29 cellular contexts compared by ENCODE assay signal in genomic region chr3:184918741-184919140, GRCh38.
"Had no signal": no experiment of that assay in that cellular context is flagged by ENCODE, and none has a peak within 500 bp of the region (broad histone marks: within the 10 kb centered on the region; RNA-seq: fewer than 3 reads in every experiment).

No MANE protein-coding gene starts in this region.

- H3K27me3 Mint-ChIP-seq: activated CD4-positive, alpha-beta memory T cell treated with anti-CD3 and anti-CD28 coated beads, Interleukin-2, amount 10 ng/mL, durations not matched to agents 7 days and 5 days; activated CD4-positive, alpha-beta T cell treated with anti-CD3 and anti-CD28 coated beads, Interleukin-2, amount 10 ng/mL, durations not matched to agents 7 days and 5 days; activated naive CD4-positive, alpha-beta T cell treated with anti-CD3 and anti-CD28 coated beads, Interleukin-2, amount 10 ng/mL, durations not matched to agents 7 days and 5 days; activated naive CD8-positive, alpha-beta T cell treated with anti-CD3 and anti-CD28 coated beads, Interleukin-2, amount 10 ng/mL, durations not matched to agents 7 days and 5 days; activated T-cell treated with anti-CD3 and anti-CD28 coated beads, Interleukin-2, amount 50 U/mL, for 24 hours; central memory CD8-positive, alpha-beta T cell had no signal

- ATAC-seq: activated naive CD4-positive, alpha-beta T cell treated with anti-CD3 and anti-CD28 coated beads, Interleukin-2, amount 50 U/mL, for 72 hours; activated T-cell treated with anti-CD3 and anti-CD28 coated beads, Interleukin-2, amount 50 U/mL, for 72 hours; gastroesophageal sphincter; heart right ventricle had no signal

- H3K4me3 Mint-ChIP-seq: activated CD4-positive, alpha-beta memory T cell treated with anti-CD3 and anti-CD28 coated beads, Interleukin-2, amount 10 ng/mL, durations not matched to agents 7 days and 5 days; activated CD4-positive, alpha-beta T cell treated with anti-CD3 and anti-CD28 coated beads, Interleukin-2, amount 10 ng/mL, durations not matched to agents 7 days and 5 days; activated naive CD4-positive, alpha-beta T cell treated with anti-CD3 and anti-CD28 coated beads, Interleukin-2, amount 10 ng/mL, durations not matched to agents 7 days and 5 days; activated naive CD8-positive, alpha-beta T cell treated with anti-CD3 and anti-CD28 coated beads, Interleukin-2, amount 10 ng/mL, durations not matched to agents 7 days and 5 days; activated T-cell treated with anti-CD3 and anti-CD28 coated beads, Interleukin-2, amount 50 U/mL, for 24 hours; activated T-cell treated with anti-CD3 and anti-CD28 coated beads, Interleukin-2, amount 50 U/mL, for 72 hours; central memory CD8-positive, alpha-beta T cell had no signal

- DNase-seq: activated CD4-positive, alpha-beta memory T cell treated with anti-CD3 and anti-CD28 coated beads, Interleukin-2, amount 10 ng/mL, durations not matched to agents 7 days and 5 days; activated CD4-positive, alpha-beta T cell treated with anti-CD3 and anti-CD28 coated beads for 1 hour; activated CD4-positive, alpha-beta T cell treated with anti-CD3 and anti-CD28 coated beads for 4 hours; activated CD4-positive, alpha-beta T cell treated with anti-CD3 and anti-CD28 coated beads, Interleukin-2, amount 10 ng/mL, durations not matched to agents 7 days and 5 days; activated CD4-positive, alpha-beta T cell treated with anti-CD3 and anti-CD28 coated beads, Interleukin-2, amount 50 U/mL, for 4 hours; activated CD8-positive, alpha-beta memory T cell treated with anti-CD3 and anti-CD28 coated beads, Interleukin-2, amount 50 U/mL, for 48 hours; activated gamma-delta T cell; activated naive CD4-positive, alpha-beta T cell; activated naive CD4-positive, alpha-beta T cell treated with anti-CD3 and anti-CD28 coated beads, Interleukin-2, amount 10 ng/mL, durations not matched to agents 7 days and 5 days; activated naive CD8-positive, alpha-beta T cell treated with anti-CD3 and anti-CD28 coated beads, Interleukin-2, amount 10 ng/mL, durations not matched to agents 7 days and 5 days; activated T-cell treated with anti-CD3 and anti-CD28 coated beads for 4 hours; activated T-cell treated with anti-CD3 and anti-CD28 coated beads, Interleukin-2, amount 50 U/mL, for 24 hours; activated T-cell treated with anti-CD3 and anti-CD28 coated beads, Interleukin-2, amount 50 U/mL, for 72 hours; brain microvascular endothelial cell; cortex of kidney; dermis blood vessel endothelial cell; effector CD8-positive, alpha-beta T cell; esophagus squamous epithelium; foreskin melanocyte; heart right ventricle; T-helper 2 cell had no signal

- H3K9me3 Mint-ChIP-seq: activated CD4-positive, alpha-beta memory T cell treated with anti-CD3 and anti-CD28 coated beads, Interleukin-2, amount 10 ng/mL, durations not matched to agents 7 days and 5 days; activated CD4-positive, alpha-beta T cell treated with anti-CD3 and anti-CD28 coated beads, Interleukin-2, amount 10 ng/mL, durations not matched to agents 7 days and 5 days; activated naive CD4-positive, alpha-beta T cell treated with anti-CD3 and anti-CD28 coated beads, Interleukin-2, amount 10 ng/mL, durations not matched to agents 7 days and 5 days; activated naive CD4-positive, alpha-beta T cell treated with anti-CD3 and anti-CD28 coated beads, Interleukin-2, amount 50 U/mL, for 72 hours; activated naive CD8-positive, alpha-beta T cell treated with anti-CD3 and anti-CD28 coated beads, Interleukin-2, amount 10 ng/mL, durations not matched to agents 7 days and 5 days; activated T-cell treated with anti-CD3 and anti-CD28 coated beads, Interleukin-2, amount 50 U/mL, for 24 hours; activated T-cell treated with anti-CD3 and anti-CD28 coated beads, Interleukin-2, amount 50 U/mL, for 72 hours; central memory CD8-positive, alpha-beta T cell had no signal

- H3K4me1 Mint-ChIP-seq: activated CD4-positive, alpha-beta memory T cell treated with anti-CD3 and anti-CD28 coated beads, Interleukin-2, amount 10 ng/mL, durations not matched to agents 7 days and 5 days; activated CD4-positive, alpha-beta T cell treated with anti-CD3 and anti-CD28 coated beads, Interleukin-2, amount 10 ng/mL, durations not matched to agents 7 days and 5 days; activated naive CD4-positive, alpha-beta T cell treated with anti-CD3 and anti-CD28 coated beads, Interleukin-2, amount 10 ng/mL, durations not matched to agents 7 days and 5 days; activated naive CD8-positive, alpha-beta T cell treated with anti-CD3 and anti-CD28 coated beads, Interleukin-2, amount 10 ng/mL, durations not matched to agents 7 days and 5 days; central memory CD8-positive, alpha-beta T cell had no signal

- FAIRE-seq: bronchial epithelial cell, endothelial cell of umbilical vein had no signal

- H3K9me3 ChIP-seq: ascending aorta, esophagus squamous epithelium, gastroesophageal sphincter, heart right ventricle had no signal

- H3K27ac Mint-ChIP-seq: activated CD4-positive, alpha-beta memory T cell treated with anti-CD3 and anti-CD28 coated beads, Interleukin-2, amount 10 ng/mL, durations not matched to agents 7 days and 5 days; activated CD4-positive, alpha-beta T cell treated with anti-CD3 and anti-CD28 coated beads, Interleukin-2, amount 10 ng/mL, durations not matched to agents 7 days and 5 days; activated naive CD4-positive, alpha-beta T cell treated with anti-CD3 and anti-CD28 coated beads, Interleukin-2, amount 10 ng/mL, durations not matched to agents 7 days and 5 days; activated naive CD4-positive, alpha-beta T cell treated with anti-CD3 and anti-CD28 coated beads, Interleukin-2, amount 50 U/mL, for 72 hours; activated naive CD8-positive, alpha-beta T cell treated with anti-CD3 and anti-CD28 coated beads, Interleukin-2, amount 10 ng/mL, durations not matched to agents 7 days and 5 days; activated T-cell treated with anti-CD3 and anti-CD28 coated beads, Interleukin-2, amount 50 U/mL, for 24 hours; activated T-cell treated with anti-CD3 and anti-CD28 coated beads, Interleukin-2, amount 50 U/mL, for 72 hours had no signal

- H3K4me2 ChIP-seq: hepatocyte had no signal

- H3K4me1 ChIP-seq: ascending aorta, esophagus squamous epithelium, gastroesophageal sphincter, heart right ventricle had no signal

- H3K27me3 ChIP-seq: ascending aorta, brain microvascular endothelial cell, esophagus squamous epithelium, gastroesophageal sphincter, heart right ventricle, hepatocyte had no signal

- H3K4me3 ChIP-seq: ascending aorta, esophagus squamous epithelium, gastroesophageal sphincter, heart right ventricle, hepatocyte had no signal

- H3K79me2 ChIP-seq: hepatocyte had no signal

- H3K27ac ChIP-seq: ascending aorta, brain microvascular endothelial cell, epithelial cell of prostate, esophagus squamous epithelium, gastroesophageal sphincter, heart right ventricle, hepatocyte had no signal

- H2AFZ ChIP-seq: hepatocyte had no signal
